ENCODE assay signal across 8 cellular contexts in genomic region chr17:44690746-44691306, GRCh38. TPM values are rescaled to one million over a fixed set of nuclear protein-coding genes. Genes with fewer than 3 reads are reported as not detected.
DNase-seq lines count a peak whose midpoint lies in the region; ATAC-seq and TF ChIP-seq lines count a peak whose summit lies in the region.
"Not testable (repeated sequence)": the region's sequence is repeated elsewhere in the genome, so short reads cannot be mapped to it uniquely, and the experiment has no call there.

No MANE protein-coding gene starts in this region.

- peak overlapping the region; percentile 53 for H3K27ac Mint-ChIP-seq in endodermal cell
- peak overlapping the region; percentile 91 for H3K27ac Mint-ChIP-seq in stimulated activated memory B cell treated with anti-CD40 and anti-IgM and Interleukin-4, amounts not matched to agents 10 μg/mL and 1 μg/mL and 100 μg/mL, for 72 hours

- peak overlapping the region; percentile 62 for H3K27ac ChIP-seq in RWPE2 (ENCODE audit: poor library complexity, severe bottlenecking)
- not testable (repeated sequence) for H3K27ac ChIP-seq in endodermal cell (ENCODE audit: low read depth, low read length)

- not testable (repeated sequence) for H3K27me3 ChIP-seq in RWPE2 (ENCODE audit: insufficient read depth, poor library complexity, severe bottlenecking); endodermal cell (ENCODE audit: control insufficient read depth, insufficient read depth, low read length, poor library complexity, severe bottlenecking)

- DNase-seq in CD1c-positive myeloid dendritic cell (ENCODE audit: extremely low spot score): peak; percentile 27
- DNase-seq in H4 (ENCODE audit: low spot score): peak; percentile 62
- DNase-seq in NB4 (ENCODE audit: low read depth): peak; percentile 61
- not testable (repeated sequence) for DNase-seq in RWPE2 (ENCODE audit: low spot score); activated T-cell treated with anti-CD3 and anti-CD28 coated beads, Interleukin-2, amount 50 U/mL, for 4 hours
- peak; percentile 67 for DNase-seq in endodermal cell
- DNase-seq in left lobe of liver (ENCODE audit: low spot score): peak; percentile 71

- H3K9ac ChIP-seq in endodermal cell (ENCODE audit: extremely low read depth, low read length, poor library complexity, severe bottlenecking): peak overlapping the region; percentile 88

- H3K9me3 ChIP-seq in RWPE2 (ENCODE audit: severe bottlenecking); endodermal cell (ENCODE audit: control insufficient read depth, low read length): not testable (repeated sequence)

- not testable (repeated sequence) for H3K4me3 ChIP-seq in NB4 (ENCODE audit: low read depth, low read length); RWPE2 (ENCODE audit: severe bottlenecking)
- peak overlapping the region; percentile 98 for H3K4me3 ChIP-seq in endodermal cell (ENCODE audit: low read length)

- 72 to 91% methylated on average over 5 to 21 of the region's 21 CpGs for WGBS in endodermal cell (ENCODE audit: insufficient coverage in 1 of 2, insufficient read length in 1 of 2), 2 experiments

- ATAC-seq in RWPE2 (ENCODE audit: low read depth); activated T-cell treated with anti-CD3 and anti-CD28 coated beads, Interleukin-2, amount 50 U/mL, for 4 hours; stimulated activated memory B cell treated with anti-CD40 and anti-IgM and Interleukin-4, amounts not matched to agents 10 μg/mL and 1 μg/mL and 100 μg/mL, for 72 hours: not testable (repeated sequence)
- ATAC-seq in left lobe of liver: peak; percentile 81

- H3K27me3 Mint-ChIP-seq in activated T-cell treated with anti-CD3 and anti-CD28 coated beads, Interleukin-2, amount 50 U/mL, for 4 hours (ENCODE audit: low read depth); endodermal cell (ENCODE audit: insufficient read depth); stimulated activated memory B cell treated with anti-CD40 and anti-IgM and Interleukin-4, amounts not matched to agents 10 μg/mL and 1 μg/mL and 100 μg/mL, for 72 hours: not testable (repeated sequence)

- peak overlapping the region; percentile 95 for H3K4me3 Mint-ChIP-seq in activated T-cell treated with anti-CD3 and anti-CD28 coated beads, Interleukin-2, amount 50 U/mL, for 4 hours
- peak overlapping the region; percentile 96 for H3K4me3 Mint-ChIP-seq in endodermal cell
- H3K4me3 Mint-ChIP-seq in stimulated activated memory B cell treated with anti-CD40 and anti-IgM and Interleukin-4, amounts not matched to agents 10 μg/mL and 1 μg/mL and 100 μg/mL, for 72 hours: peak overlapping the region; percentile 97

- TF ChIP-seq POLR2A in NB4 (IDR thresholded peaks at IDR 0.05; ENCODE audit: extremely low read depth, insufficient read length): not testable (repeated sequence)

- H3K4me1 ChIP-seq in RWPE2 (ENCODE audit: insufficient read depth, poor library complexity, severe bottlenecking); endodermal cell (ENCODE audit: control insufficient read depth, insufficient read depth, low read length): not testable (repeated sequence)

- not testable (repeated sequence) for H3K36me3 ChIP-seq in RWPE2 (ENCODE audit: low read depth); endodermal cell (ENCODE audit: control insufficient read depth, insufficient read depth, low read length)

- TF ChIP-seq CTCF in NB4 (IDR thresholded peaks at IDR 0.05; ENCODE audit: low read depth, low read length) (peak; percentile 14), RWPE2 (IDR thresholded peaks at IDR 0.05; ENCODE audit: poor library complexity, severe bottlenecking) (peak; percentile 35), endodermal cell (conservative IDR thresholded peaks at IDR 0.05) (peak; percentile 45)

- H3K4me1 Mint-ChIP-seq in activated T-cell treated with anti-CD3 and anti-CD28 coated beads, Interleukin-2, amount 50 U/mL, for 4 hours (ENCODE audit: low read depth): peaks cover 22% of the 10 kb centered on the region
- H3K4me1 Mint-ChIP-seq in endodermal cell: peaks cover 14% of the 10 kb centered on the region
- H3K4me1 Mint-ChIP-seq in stimulated activated memory B cell treated with anti-CD40 and anti-IgM and Interleukin-4, amounts not matched to agents 10 μg/mL and 1 μg/mL and 100 μg/mL, for 72 hours: peaks cover 35% of the 10 kb centered on the region

- H3K9me3 Mint-ChIP-seq in activated T-cell treated with anti-CD3 and anti-CD28 coated beads, Interleukin-2, amount 50 U/mL, for 4 hours; endodermal cell; stimulated activated memory B cell treated with anti-CD40 and anti-IgM and Interleukin-4, amounts not matched to agents 10 μg/mL and 1 μg/mL and 100 μg/mL, for 72 hours: not testable (repeated sequence)

- peaks cover 12% of the 10 kb centered on the region for H3K36me3 Mint-ChIP-seq in activated T-cell treated with anti-CD3 and anti-CD28 coated beads, Interleukin-2, amount 50 U/mL, for 4 hours (ENCODE audit: insufficient read depth)
- H3K36me3 Mint-ChIP-seq in endodermal cell (ENCODE audit: low read depth); stimulated activated memory B cell treated with anti-CD40 and anti-IgM and Interleukin-4, amounts not matched to agents 10 μg/mL and 1 μg/mL and 100 μg/mL, for 72 hours: not testable (repeated sequence)

RNA-seq across cellular contexts. Expression of gene CCDC43, which starts 1.2 kb away (rescaled TPM):
- total RNA-seq in H4 (2014; rRNA removed; shearing (Covaris generic)): 30.8 and 46.6 TPM in 2 replicates
- total RNA-seq in activated T-cell treated with anti-CD3 and anti-CD28 coated beads, Interleukin-2, amount 50 U/mL, for 4 hours: 10 to 100 TPM; 31.2 to 32.0 (median 31.7) TPM
- total RNA-seq in endodermal cell: 10 to 100 TPM; 35.7 to 38.1 TPM
- polyA plus RNA-seq in endodermal cell (2013, experiment 1 of 2): 24.0 TPM
- polyA plus RNA-seq in endodermal cell (2013, experiment 2 of 2): 25.0 TPM
- total RNA-seq in left lobe of liver: 5.6 TPM

RNA-seq across cellular contexts. Expression of gene DBF4B, which starts 17.6 kb away (rescaled TPM):
- total RNA-seq in H4 (2014; rRNA removed; shearing (Covaris generic)): 8.7 and 9.2 TPM in 2 replicates
- 1 to 10 TPM; 6.4 to 9.7 (median 9.1) TPM for total RNA-seq in activated T-cell treated with anti-CD3 and anti-CD28 coated beads, Interleukin-2, amount 50 U/mL, for 4 hours
- 10 to 100 TPM; 31.1 to 44.9 TPM for total RNA-seq in endodermal cell
- 30.5 TPM for polyA plus RNA-seq in endodermal cell (2013, experiment 1 of 2)
- polyA plus RNA-seq in endodermal cell (2013, experiment 2 of 2): 26.6 TPM
- 1.7 TPM for total RNA-seq in left lobe of liver

RNA-seq across cellular contexts. Expression of gene MEIOC, which starts 34.6 kb away (rescaled TPM):
- 13.7 and 16.4 TPM in 2 replicates for total RNA-seq in H4 (2014; rRNA removed; shearing (Covaris generic))
- total RNA-seq in activated T-cell treated with anti-CD3 and anti-CD28 coated beads, Interleukin-2, amount 50 U/mL, for 4 hours: under 1 TPM; 0.14 to 0.37 (median 0.35) TPM
- total RNA-seq in endodermal cell (1 to 10 TPM; 1.4 to 3.7 TPM), left lobe of liver (not detected)
- polyA plus RNA-seq in endodermal cell (2013, experiment 1 of 2): 2.7 TPM
- polyA plus RNA-seq in endodermal cell (2013, experiment 2 of 2): 2.8 TPM
